8 cellular contexts compared by ENCODE assay signal in genomic region chr22:21641795-21642583, GRCh38. TPM values are rescaled to one million over a fixed set of nuclear protein-coding genes. Genes with fewer than 3 reads are reported as not detected.
DNase-seq lines count a peak whose midpoint lies in the region; ATAC-seq and TF ChIP-seq lines count a peak whose summit lies in the region.

Gene SDF2L1 (plus strand): TSS chr22:21642302. CDS start chr22:21642337, 35 bp downstream.

- H4K91ac ChIP-seq in trophoblast cell (ENCODE audit: low read depth, low read length) = peak within 1 kb of the TSS; percentile 87

- peak within 1 kb of the TSS; percentile 74 to 90 for H3K27ac Mint-ChIP-seq in T-cell

- in situ Hi-C loops in GM13977 (cut with MboI; ENCODE audit: low pct_unique_long_range_greater_than_20kb, low sequenced_read_pairs, unreplicated experiment) (no loop called here), transverse colon (cut with MboI; ENCODE audit: low pct_ligation_motif_present in 1 of 4, low pct_unique_long_range_greater_than_20kb in 1 of 4, low sequenced_read_pairs in 3 of 4) (no loop called here)

- peak within 1 kb of the TSS; percentile 80 for H4K8ac ChIP-seq in trophoblast cell (ENCODE audit: low read depth, low read length)

- peaks cover 15% of the 10 kb centered on the region for H3K36me3 Mint-ChIP-seq in T-cell

- H3K9me3 ChIP-seq in adipocyte (ENCODE audit: control insufficient read depth, low read length) (no peaks in the 10 kb centered on the region), trophoblast cell (ENCODE audit: insufficient read depth, low read depth, low read length) (peaks cover 1% of the 10 kb centered on the region), transverse colon (no peaks in the 10 kb centered on the region)

- peak within 1 kb of the TSS; percentile 87 for H3K4ac ChIP-seq in trophoblast cell (ENCODE audit: low read depth, low read length)

- H2BK12ac ChIP-seq in trophoblast cell (ENCODE audit: low read length) = no peak within 1 kb of the TSS

- peak within 1 kb of the TSS; percentile 38 for H2BK5ac ChIP-seq in trophoblast cell (ENCODE audit: low read depth, low read length, poor library complexity)

- TF ChIP-seq POLR2A in transverse colon (IDR thresholded peaks at IDR 0.05) = peak; percentile 47

- H3K4me3 ChIP-seq in adipocyte (ENCODE audit: low read length) = peak within 1 kb of the TSS; percentile 87
- H3K4me3 ChIP-seq in trophoblast cell (ENCODE audit: low read depth, low read length) = peak within 1 kb of the TSS; percentile 96
- peak within 1 kb of the TSS; percentile 51 to 81 (median 66) for H3K4me3 ChIP-seq in transverse colon

- H3K23ac ChIP-seq in trophoblast cell (ENCODE audit: low read length) = no peak within 1 kb of the TSS

- H3K27me3 Mint-ChIP-seq in T-cell = no peaks in the 10 kb centered on the region

- no peaks in the 10 kb centered on the region for H3K27me3 ChIP-seq in adipocyte (replicated peaks; ENCODE audit: control insufficient read depth, insufficient read depth, low read length)
- no peaks in the 10 kb centered on the region for H3K27me3 ChIP-seq in trophoblast cell (ENCODE audit: insufficient read depth, low read length)
- no peaks in the 10 kb centered on the region for H3K27me3 ChIP-seq in transverse colon

- H3K4me3 Mint-ChIP-seq in T-cell = peak within 1 kb of the TSS; percentile 77 to 88 (median 83)

- CTCF ChIA-PET in T-cell (lab: Charles Lee) = interaction anchor here (0.6 to 4.3 kb wide), 8 partner anchors 8 to 69 kb away, joined by 3 to 51 read pairs (median 6); partner anchors contain the start of genes CCDC116 (in 1 of the 2) and YDJC (in 1 of the 2)

- peak within 1 kb of the TSS; percentile 80 for H2AFZ ChIP-seq in trophoblast cell (ENCODE audit: insufficient read depth, low read length, poor library complexity)

- H3K9ac ChIP-seq in adipocyte (ENCODE audit: low read length) = peak within 1 kb of the TSS; percentile 80
- H3K9ac ChIP-seq in trophoblast cell (ENCODE audit: low read length) = peak within 1 kb of the TSS; percentile 78

- peak within 1 kb of the TSS; percentile 91 for H3K18ac ChIP-seq in trophoblast cell (ENCODE audit: low read length)

- DNase-seq in GM13977 (ENCODE audit: low spot score) (peak; percentile 99), NCI-H146 (lab: John Stamatoyannopoulos, UW) (peak; percentile 95), T-cell (peak; percentile 96 to 98 (median 97)), adipocyte (ENCODE audit: low read depth) (peak; percentile 100), cardiac septum (ENCODE audit: low spot score) (peak; percentile 99), trophoblast cell (peak; percentile 99 to 100), transverse colon (peak; percentile 99)

- peak within 1 kb of the TSS; percentile 86 for H2AK5ac ChIP-seq in trophoblast cell (ENCODE audit: low read length)

- peak within 1 kb of the TSS; percentile 91 for H4K12ac ChIP-seq in trophoblast cell (ENCODE audit: low read depth, low read length)

- peak within 1 kb of the TSS; percentile 55 for H2BK120ac ChIP-seq in trophoblast cell (ENCODE audit: insufficient read depth, low read length, poor library complexity)

- H3K9me3 Mint-ChIP-seq in T-cell = no peaks in the 10 kb centered on the region

- H3K4me1 Mint-ChIP-seq in T-cell = peaks cover 28 to 34% (median 32%) of the 10 kb centered on the region in 3 donors

- ATAC-seq in HG02870 (IDR thresholded peaks at IDR 0.05; ENCODE audit: unreplicated experiment) = peak; percentile 89
- ATAC-seq in T-cell (replicated peaks in 1 of 4) = peak; percentile 96 to 98 (median 96)

- H3K27ac ChIP-seq in trophoblast cell (ENCODE audit: low read depth, low read length) (peak within 1 kb of the TSS; percentile 81), transverse colon (peak within 1 kb of the TSS; percentile 77 to 83 (median 80))

- no CpG with 5 or more reads among the region's 76 CpGs for WGBS in trophoblast cell (ENCODE audit: extremely low coverage, insufficient coverage, insufficient read length)
- WGBS in transverse colon (ENCODE audit: low coverage in 1 of 2), 2 donors = 2% methylated on average over 40 of the region's 76 CpGs; no CpG with 5 or more reads in 1 of the 2 donors

- intact Hi-C loops in cardiac septum (cut with DNase I) = no loop called here
- intact Hi-C loops in transverse colon (cut with DNase I; ENCODE audit: low total_unique reads) = no loop called here

- H3K79me2 ChIP-seq in trophoblast cell (ENCODE audit: control insufficient read depth, insufficient read depth, low read length, poor library complexity) = peaks cover 6% of the 10 kb centered on the region

- peaks cover 7% of the 10 kb centered on the region for H3K79me1 ChIP-seq in trophoblast cell (ENCODE audit: low read length)

- TF ChIP-seq CTCF in GM13977 (IDR thresholded peaks at IDR 0.05; ENCODE audit: extremely low read depth, insufficient read depth, missing control alignments) (peak; percentile 10), transverse colon (IDR thresholded peaks at IDR 0.05) (peak in 1 of 5 experiments; percentile 18)

- peak within 1 kb of the TSS; percentile 95 for H3K14ac ChIP-seq in trophoblast cell (ENCODE audit: low read length)

- TF ChIP-seq EP300 in transverse colon (IDR thresholded peaks at IDR 0.05; ENCODE audit: low read depth) = no peak

- POLR2A ChIA-PET in T-cell (lab: Charles Lee) = interaction anchor here in 1 of 2 donors (0.6 to 1.9 kb wide), 2 partner anchors 13 to 22 kb away, joined by 4 to 9 read pairs; partner anchors contain the start of gene YDJC

- H3K4me2 ChIP-seq in trophoblast cell (ENCODE audit: low read length) = peak within 1 kb of the TSS; percentile 96

- no peaks in the 10 kb centered on the region for H3K36me3 ChIP-seq in adipocyte (ENCODE audit: control insufficient read depth, insufficient read depth, low read length, severe bottlenecking)
- peaks cover 17 to 22% of the 10 kb centered on the region in 2 experiments for H3K36me3 ChIP-seq in trophoblast cell (ENCODE audit: control insufficient read depth in 1 of 2, insufficient read depth in 2 of 2, low read length in 2 of 2)
- no peaks in the 10 kb centered on the region for H3K36me3 ChIP-seq in transverse colon

- H3K4me1 ChIP-seq in adipocyte (ENCODE audit: control insufficient read depth, insufficient read depth, low read length) (peaks cover 9% of the 10 kb centered on the region), trophoblast cell (ENCODE audit: control insufficient read depth in 1 of 2, insufficient read depth in 2 of 2, low read length in 2 of 2) (peaks cover 0 to 7% of the 10 kb centered on the region in 2 experiments), transverse colon (peaks cover 4 to 24% (median 21%) of the 10 kb centered on the region in 4 donors)

RNA-seq across cellular contexts. Expression of gene SDF2L1, which starts in this region (rescaled TPM):
- total RNA-seq in T-cell = 10 to 100 TPM; 22.1 to 55.4 (median 50.2) TPM
- 33.3 TPM for total RNA-seq in cardiac septum
- 59.2 and 63.2 TPM in 2 replicates for polyA plus RNA-seq in trophoblast cell (2013)
- total RNA-seq in transverse colon = 10 to 100 TPM in 3 of 4 donors, not detected in 1; 34.0 to 55.7 (median 39.5) TPM

Comparison
In these comparisons a context has a peak if more than half of its experiments do, and no peak if none do; other contexts are left out.
1. Peak in every context shown above with its lines: DNase-seq, ATAC-seq, H3K4me3 ChIP-seq and H3K27ac ChIP-seq.